16 cellular contexts compared by ENCODE assay signal in genomic region chr17:66351053-66351452, GRCh38. TPM values are rescaled to one million over a fixed set of nuclear protein-coding genes. Genes with fewer than 3 reads are reported as not detected.
DNase-seq lines count a peak whose midpoint lies in the region; ATAC-seq and TF ChIP-seq lines count a peak whose summit lies in the region.
"Had no signal": no experiment of that assay in that cellular context is flagged by ENCODE, and none has a peak within 500 bp of the region (broad histone marks: within the 10 kb centered on the region; RNA-seq: fewer than 3 reads in every experiment).

No MANE protein-coding gene starts in this region.

- peak; percentile 77 for DNase-seq in HT-29 (ENCODE audit: low spot score)
- DNase-seq in WTC11 (ENCODE audit: low spot score), result no peak
- DNase-seq in hepatocyte (ENCODE audit: low spot score), result no peak
- DNase-seq in pons (ENCODE audit: low spot score), result peak; percentile 44
- DNase-seq in KG1 (lab: John Stamatoyannopoulos, UW), result no peak
- no peak for DNase-seq in cerebellum (ENCODE audit: low spot score)
- no peak for DNase-seq in uterus
- DNase-seq: activated naive CD4-positive, alpha-beta T cell treated with anti-CD3 and anti-CD28 coated beads for 36 hours; CD4-positive, alpha-beta memory T cell; central memory CD4-positive, alpha-beta T cell; midbrain; NCI-H1048; NCI-H526 treated with DMSO at 0.1 percent for 48 hours; T-helper 9 cell had no signal

- peak overlapping the region; percentile 34; the same call in 1 of the 2 replicates for H3K27ac Mint-ChIP-seq in WTC11
- H3K27ac Mint-ChIP-seq: activated naive CD4-positive, alpha-beta T cell treated with anti-CD3 and anti-CD28 coated beads for 36 hours had no signal

- no peaks in the 10 kb centered on the region for H3K9me2 ChIP-seq in hepatocyte (replicated peaks; ENCODE audit: insufficient read depth)

- H3K4me3 ChIP-seq in hepatocyte, result no peak overlapping the region
- no peak overlapping the region for H3K4me3 ChIP-seq in uterus

- H3K27me3 Mint-ChIP-seq in WTC11 (ENCODE audit: low read depth), result no peaks in the 10 kb centered on the region
- H3K27me3 Mint-ChIP-seq: CD4-positive, alpha-beta memory T cell had no signal

- no peak for TF ChIP-seq POLR2A in uterus (IDR thresholded peaks at IDR 0.05)

- 95% methylated on average over 5 of the region's 5 CpGs for WGBS in hepatocyte (ENCODE audit: low lambda C conversion rate, missing lambda C conversion rate)

- H3K27me3 ChIP-seq in hepatocyte (no peaks in the 10 kb centered on the region), uterus (no peaks in the 10 kb centered on the region)

- H3K9me3 ChIP-seq in hepatocyte (ENCODE audit: low read depth) (no peaks in the 10 kb centered on the region), uterus (no peaks in the 10 kb centered on the region)

- POLR2A ChIA-PET in WTC11 (lab: Charles Lee), result no interaction called here

- no peaks in the 10 kb centered on the region for H4K20me1 ChIP-seq in hepatocyte (ENCODE audit: insufficient read depth, poor library complexity, severe bottlenecking)

- TF ChIP-seq CTCF in WTC11 (IDR thresholded peaks at IDR 0.05), result no peak
- TF ChIP-seq CTCF in hepatocyte (IDR thresholded peaks at IDR 0.05; ENCODE audit: poor library complexity), result no peak
- no peak for TF ChIP-seq CTCF in uterus (IDR thresholded peaks at IDR 0.05)

- no peak overlapping the region for H3K4me3 Mint-ChIP-seq in WTC11
- H3K4me3 Mint-ChIP-seq: activated naive CD4-positive, alpha-beta T cell treated with anti-CD3 and anti-CD28 coated beads for 36 hours had no signal

- CTCF ChIA-PET in WTC11 (lab: Charles Lee), result interaction anchor here (2.7 kb wide), 1 partner anchor 41 kb away, joined by 9 read pairs; no protein-coding TSS in a partner anchor

- no peaks in the 10 kb centered on the region for H3K36me3 ChIP-seq in hepatocyte (replicated peaks; ENCODE audit: insufficient read depth, low read depth)
- no peaks in the 10 kb centered on the region for H3K36me3 ChIP-seq in uterus

- no peaks in the 10 kb centered on the region for H3K9me3 Mint-ChIP-seq in WTC11
- H3K9me3 Mint-ChIP-seq: activated naive CD4-positive, alpha-beta T cell treated with anti-CD3 and anti-CD28 coated beads for 36 hours; CD4-positive, alpha-beta memory T cell had no signal

- no peak for ATAC-seq in WTC11
- ATAC-seq in HG03442 (IDR thresholded peaks at IDR 0.05; ENCODE audit: unreplicated experiment), result no peak
- ATAC-seq: HCT116 had no signal

- H3K27ac ChIP-seq in hepatocyte (peak overlapping the region; percentile 29), uterus (no peak overlapping the region)

- intact Hi-C loops in uterus (cut with DNase I; ENCODE audit: low total_unique reads), result no loop called here

- H3K4me2 ChIP-seq in hepatocyte, result no peak overlapping the region

- no peaks in the 10 kb centered on the region for H3K36me3 Mint-ChIP-seq in WTC11

- H3K79me2 ChIP-seq in hepatocyte, result peaks cover 55% of the 10 kb centered on the region

- peaks cover 44% of the 10 kb centered on the region for H3K4me1 Mint-ChIP-seq in WTC11

- H3K4me1 ChIP-seq in hepatocyte (ENCODE audit: insufficient read depth) (peaks cover 45% of the 10 kb centered on the region), uterus (peaks cover 0 to 5% of the 10 kb centered on the region in 2 donors)

- H2AFZ ChIP-seq in hepatocyte, result no peak overlapping the region

TF ChIP-seq in WTC11, 78 proteins besides CTCF, POLR2A, EP300 and RAD21:
- TF ChIP-seq KAT7 (CRISPR knock-in tag; IDR thresholded peaks at IDR 0.05; ENCODE audit: borderline replicate concordance) (no peak), NR2C2 (CRISPR knock-in tag; IDR thresholded peaks at IDR 0.05) (no peak), ETV6 (CRISPR knock-in tag; IDR thresholded peaks at IDR 0.05) (no peak), ELF4 (CRISPR knock-in tag; IDR thresholded peaks at IDR 0.05; ENCODE audit: low read depth) (no peak), USF1 (CRISPR knock-in tag; IDR thresholded peaks at IDR 0.05) (no peak), ZNF512 (CRISPR knock-in tag; IDR thresholded peaks at IDR 0.05; ENCODE audit: borderline replicate concordance) (no peak), OVOL2 (CRISPR knock-in tag; IDR thresholded peaks at IDR 0.05; ENCODE audit: borderline replicate concordance) (no peak), NR3C1 (CRISPR knock-in tag; conservative IDR thresholded peaks at IDR 0.05; ENCODE audit: low read depth) (no peak), ZNF138 (CRISPR knock-in tag; conservative IDR thresholded peaks at IDR 0.05) (no peak), PREB (CRISPR knock-in tag; IDR thresholded peaks at IDR 0.05; ENCODE audit: borderline replicate concordance) (no peak)
TF ChIP-seq in WTC11: peak in this region for 0.

RNA-seq across cellular contexts. Expression of gene PRKCA, which starts 48.6 kb away (rescaled TPM):
- total RNA-seq in HT-29 (2014; rRNA removed; shearing (Covaris generic)), result 6.6 and 7.1 TPM in 2 replicates
- total RNA-seq in WTC11 (2021), result 21.1 to 29.5 TPM (median 21.6 TPM) in 3 replicates
- total RNA-seq in hepatocyte, result 16.7 and 18.5 TPM in 2 replicates
- polyA plus RNA-seq in hepatocyte, result 5.9 and 7.3 TPM in 2 replicates
- 38.7 TPM for total RNA-seq in cerebellum
- total RNA-seq in uterus, result 10 to 100 TPM in 3 of 4 donors, 1 to 10 TPM in 1; 9.0 to 76.1 (median 15.1) TPM

Comparison
In these comparisons a context has a peak if more than half of its experiments do, and no peak if none do; other contexts are left out.
1. DNase-seq: peak in HT-29 (single experiment) and pons (single experiment); none in WTC11 (single experiment), hepatocyte (single experiment), KG1 (single experiment), cerebellum (single experiment) and uterus (0 of 2).